Comparison of ENCODE assay signal across 13 cellular contexts in genomic region chr22:42932197-42932519, GRCh38.
DNase-seq lines count a peak whose midpoint lies in the region; ATAC-seq and TF ChIP-seq lines count a peak whose summit lies in the region.
"Had no signal": no experiment of that assay in that cellular context is flagged by ENCODE, and none has a peak within 500 bp of the region (broad histone marks: within the 10 kb centered on the region; RNA-seq: fewer than 3 reads in every experiment).

No MANE protein-coding gene starts in this region.

- intact Hi-C loops in psoas muscle (cut with DNase I), result no loop called here

- H3K36me3 ChIP-seq in ACC112 (ENCODE audit: insufficient read depth, low read length) (no peaks in the 10 kb centered on the region), GM23248 (ENCODE audit: low read depth) (no peaks in the 10 kb centered on the region), duodenal mucosa (ENCODE audit: control insufficient read depth in 1 of 2, insufficient read depth in 2 of 2, low read length in 2 of 2) (no peaks in the 10 kb centered on the region), psoas muscle (ENCODE audit: insufficient read depth in 1 of 2, low read depth in 1 of 2) (no peaks in the 10 kb centered on the region), neural progenitor cell (no peaks in the 10 kb centered on the region)

- no peaks in the 10 kb centered on the region for H3K9me3 Mint-ChIP-seq in neural progenitor cell
- H3K9me3 Mint-ChIP-seq: CD4-positive, alpha-beta memory T cell; immature natural killer cell had no signal

- H3K9me3 ChIP-seq in GM23248 (ENCODE audit: low read depth), result no peaks in the 10 kb centered on the region
- no peaks in the 10 kb centered on the region for H3K9me3 ChIP-seq in duodenal mucosa (ENCODE audit: control insufficient read depth in 1 of 2, low read length in 2 of 2)
- no peaks in the 10 kb centered on the region for H3K9me3 ChIP-seq in psoas muscle
- no peaks in the 10 kb centered on the region for H3K9me3 ChIP-seq in neural progenitor cell (ENCODE audit: low read depth)

- H3K4me3 Mint-ChIP-seq in neural progenitor cell, result no peak overlapping the region
- H3K4me3 Mint-ChIP-seq: CD4-positive, alpha-beta memory T cell had no signal

- ATAC-seq in psoas muscle, result no peak

- no peak overlapping the region for H3K27ac Mint-ChIP-seq in neural progenitor cell

- H3K9ac ChIP-seq in GM23248 (peak overlapping the region; percentile 89), duodenal mucosa (ENCODE audit: low read depth in 1 of 2, low read length in 2 of 2) (no peak overlapping the region), neural progenitor cell (no peak overlapping the region)

- 87 to 91% methylated on average over 4 of the region's 4 CpGs for WGBS in GM23248 (ENCODE audit: low coverage in 1 of 2, low lambda C conversion rate in 2 of 2, missing lambda C conversion rate in 2 of 2), 2 experiments
- whole genome bisulfite sequencing in psoas muscle, 3 donors, result 92 to 98% (median 96%) methylated on average over 4 of the region's 4 CpGs

- H4K20me1 ChIP-seq in GM23248 (ENCODE audit: insufficient read depth) (no peaks in the 10 kb centered on the region), neural progenitor cell (ENCODE audit: low read depth) (peaks cover 53% of the 10 kb centered on the region)

- H3K9me2 ChIP-seq in GM23248 (ENCODE audit: insufficient read depth), result no peaks in the 10 kb centered on the region

- peak overlapping the region; percentile 99 for H3K27ac ChIP-seq in ACC112 (ENCODE audit: low read depth, low read length)
- peak overlapping the region; percentile 99 for H3K27ac ChIP-seq in GM23248
- peak overlapping the region; percentile 46 for H3K27ac ChIP-seq in duodenal mucosa (ENCODE audit: low read depth, low read length)
- peak overlapping the region; percentile 77 for H3K27ac ChIP-seq in psoas muscle
- no peak overlapping the region for H3K27ac ChIP-seq in neural progenitor cell

- peaks cover 6% of the 10 kb centered on the region for H3K36me3 Mint-ChIP-seq in neural progenitor cell

- in situ Hi-C loops in GM23248 (cut with MboI), result no loop called here

- no peak overlapping the region for H3K4me3 ChIP-seq in ACC112 (ENCODE audit: low read depth, low read length)
- no peak overlapping the region for H3K4me3 ChIP-seq in GM23248
- H3K4me3 ChIP-seq in duodenal mucosa (ENCODE audit: low read depth in 1 of 2, low read length in 2 of 2), result no peak overlapping the region
- H3K4me3 ChIP-seq in psoas muscle, result no peak overlapping the region
- H3K4me3 ChIP-seq in neural progenitor cell, result no peak overlapping the region
- H3K4me3 ChIP-seq: PC-9 had no signal

- H3K27me3 ChIP-seq in ACC112 (ENCODE audit: insufficient read depth, low read length), result no peaks in the 10 kb centered on the region
- no peaks in the 10 kb centered on the region for H3K27me3 ChIP-seq in GM23248 (replicated peaks; ENCODE audit: insufficient read depth)
- no peaks in the 10 kb centered on the region for H3K27me3 ChIP-seq in duodenal mucosa (ENCODE audit: control insufficient read depth in 1 of 2, insufficient read depth in 2 of 2, low read length in 2 of 2)
- H3K27me3 ChIP-seq in psoas muscle (ENCODE audit: insufficient read depth in 3 of 3, low read length in 2 of 3), result no peaks in the 10 kb centered on the region
- H3K27me3 ChIP-seq in neural progenitor cell, result no peaks in the 10 kb centered on the region

- peaks cover 60% of the 10 kb centered on the region for H3K4me1 ChIP-seq in ACC112 (ENCODE audit: control insufficient read depth, insufficient read depth, low read length, unreplicated experiment)
- peaks cover 65% of the 10 kb centered on the region for H3K4me1 ChIP-seq in GM23248 (ENCODE audit: insufficient read depth)
- H3K4me1 ChIP-seq in duodenal mucosa (ENCODE audit: control insufficient read depth in 1 of 2, insufficient read depth in 2 of 2, low read length in 2 of 2), result peaks cover 43 to 54% of the 10 kb centered on the region in 2 donors
- H3K4me1 ChIP-seq in psoas muscle, result peaks cover 78% of the 10 kb centered on the region
- H3K4me1 ChIP-seq in neural progenitor cell, result no peaks in the 10 kb centered on the region

- TF ChIP-seq CTCF in psoas muscle (IDR thresholded peaks at IDR 0.05), result no peak
- TF ChIP-seq CTCF in neural progenitor cell (IDR thresholded peaks at IDR 0.05), result no peak

- H3K4me2 ChIP-seq in GM23248 (ENCODE audit: unreplicated experiment) (peak overlapping the region; percentile 81), neural progenitor cell (no peak overlapping the region)

- H2AFZ ChIP-seq in ACC112 (ENCODE audit: low read length, unreplicated experiment) (no peak overlapping the region), GM23248 (no peak overlapping the region), neural progenitor cell (replicated peaks) (no peak overlapping the region)
- H2AFZ ChIP-seq: PC-9 had no signal

- H3K79me2 ChIP-seq in ACC112 (ENCODE audit: control insufficient read depth, insufficient read depth, low read length, unreplicated experiment) (peaks cover 84% of the 10 kb centered on the region), GM23248 (ENCODE audit: insufficient read depth) (peaks cover 93% of the 10 kb centered on the region), neural progenitor cell (ENCODE audit: low read depth) (peaks cover 76% of the 10 kb centered on the region)

- H3K4me1 Mint-ChIP-seq in neural progenitor cell, result peaks cover 42% of the 10 kb centered on the region

- H3F3A ChIP-seq in GM23248 (ENCODE audit: insufficient read depth) (peaks cover 65% of the 10 kb centered on the region), neural progenitor cell (ENCODE audit: low read depth) (no peaks in the 10 kb centered on the region)

- no peak for DNase-seq in GM23248
- DNase-seq in psoas muscle, result no peak
- no peak for DNase-seq in neural progenitor cell (ENCODE audit: low spot score)
- DNase-seq in ecto neural progenitor cell (ENCODE audit: low spot score), result no peak
- DNase-seq in nucleus accumbens (lab: John Stamatoyannopoulos, UW), result no peak
- no peak for DNase-seq in anterior cingulate cortex (lab: John Stamatoyannopoulos, UW)
- DNase-seq: activated gamma-delta T cell; CD4-positive, alpha-beta memory T cell; immature natural killer cell; NCI-H2029 treated with DMSO at 0.1 percent for 48 hours; PC-9 had no signal

- peaks cover 7% of the 10 kb centered on the region for H3K27me3 Mint-ChIP-seq in neural progenitor cell (ENCODE audit: insufficient read depth, low read depth)
- H3K27me3 Mint-ChIP-seq: CD4-positive, alpha-beta memory T cell had no signal
